In genomic region chr9:69174645-69175487, GRCh38 we compare ENCODE assay signal across 9 cellular contexts. TPM values are rescaled to one million over a fixed set of nuclear protein-coding genes. Genes with fewer than 3 reads are reported as not detected.
DNase-seq lines count a peak whose midpoint lies in the region; ATAC-seq, FAIRE-seq and TF ChIP-seq lines count a peak whose summit lies in the region.
"Had no signal": no experiment of that assay in that cellular context is flagged by ENCODE, and none has a peak within 500 bp of the region (broad histone marks: within the 10 kb centered on the region; RNA-seq: fewer than 3 reads in every experiment).

No MANE protein-coding gene starts in this region.

- ATAC-seq in HG03175 (IDR thresholded peaks at IDR 0.05; ENCODE audit: unreplicated experiment) = peak; percentile 45

- H3K4me1 Mint-ChIP-seq in Calu3 (ENCODE audit: low read depth, unreplicated experiment) = peaks cover 53% of the 10 kb centered on the region

- no peaks in the 10 kb centered on the region for H3K36me3 ChIP-seq in breast epithelium

- no peak for TF ChIP-seq POLR2A in breast epithelium (IDR thresholded peaks at IDR 0.05)

- BruUV-seq in Calu3 (replicated peaks; lab: Mats Ljungman, UMichigan) = no TSS peak

- peak overlapping the region; percentile 30 for H3K27ac Mint-ChIP-seq in Calu3 (ENCODE audit: unreplicated experiment)

- peak overlapping the region; percentile 68 to 73 for H3K27ac ChIP-seq in breast epithelium

- peaks cover 0 to 13% of the 10 kb centered on the region in 2 donors for H3K4me1 ChIP-seq in breast epithelium

- H3K27me3 Mint-ChIP-seq in Calu3 (ENCODE audit: unreplicated experiment) = no peaks in the 10 kb centered on the region

- peak overlapping the region; percentile 61 to 75 (median 70) for H3K4me3 ChIP-seq in breast epithelium

- no peaks in the 10 kb centered on the region for H3K27me3 ChIP-seq in breast epithelium

- peaks cover 17% of the 10 kb centered on the region for H3K36me3 Mint-ChIP-seq in Calu3 (ENCODE audit: insufficient read depth, unreplicated experiment)

- DNase-seq in Calu3 = no peak
- DNase-seq in GM19239 (ENCODE audit: insufficient read length, low spot score) = peak; percentile 39
- peak; percentile 19 for DNase-seq in RPMI8226
- peak in 1 of 2 donors; percentile 45 for DNase-seq in breast epithelium (ENCODE audit: low spot score in 2 of 2)
- peak; percentile 94 for DNase-seq in islet precursor cell
- DNase-seq in stimulated activated CD4-positive, alpha-beta T cell treated with anti-CD3 and anti-CD28 coated beads, Interleukin-12 subunit alpha, Interleukin-12 subunit beta, amount 100 ng/mL, for 48 hours (ENCODE audit: low read depth in 2 of 3, low spot score in 1 of 3) = peak; percentile 31 to 60 (median 40)
- DNase-seq in AML-193 (lab: John Stamatoyannopoulos, UW) = no peak

- H3K9me3 ChIP-seq in breast epithelium = no peaks in the 10 kb centered on the region

- CTCF ChIA-PET in Calu3 (lab: Charles Lee) = interaction anchor here (0.5 kb wide), 1 partner anchor 11 kb away, joined by 4 read pairs; no protein-coding TSS in a partner anchor

- TF ChIP-seq CTCF in Calu3 (IDR thresholded peaks at IDR 0.05; ENCODE audit: unreplicated experiment) (no peak), breast epithelium (IDR thresholded peaks at IDR 0.05) (no peak)

- H3K9me3 Mint-ChIP-seq in Calu3 (ENCODE audit: low read depth, unreplicated experiment) = no peaks in the 10 kb centered on the region

- no peak overlapping the region for H3K4me3 Mint-ChIP-seq in Calu3 (ENCODE audit: low read depth, unreplicated experiment)

- peak; percentile 90 for FAIRE-seq in GM19239 (lab: Jason Lieb, UNC)
- FAIRE-seq: endometrium had no signal

- intact Hi-C loops in Calu3 (cut with micrococcal nuclease; ENCODE audit: unreplicated experiment) = no loop called here
- intact Hi-C loops in breast epithelium (cut with DNase I; ENCODE audit: low total_unique reads) = no loop called here

RNA-seq across cellular contexts. Expression of gene TJP2, which starts 0.8 kb away (rescaled TPM):
- total RNA-seq in Calu3 (2022) (139 and 160 TPM in 2 replicates), breast epithelium (100 to 1,000 TPM in 2 of 3 donors, 10 to 100 TPM in 1; 85.2 to 125 (median 108) TPM)

Comparison
In these comparisons a context has a peak if more than half of its experiments do, and no peak if none do; other contexts are left out.
1. DNase-seq: peak in GM19239 (single experiment), RPMI8226 (single experiment), islet precursor cell (single experiment) and stimulated activated CD4-positive, alpha-beta T cell treated with anti-CD3 and anti-CD28 coated beads, Interleukin-12 subunit alpha, Interleukin-12 subunit beta, amount 100 ng/mL, for 48 hours (3 of 3); none in Calu3 (single experiment) and AML-193 (0 of 2).